1 cellular context compared by ENCODE assay signal in genomic region chr10:87095241-87095945, GRCh38.
TF ChIP-seq lines count a peak whose summit lies in the region.

No MANE protein-coding gene starts in this region.

TF ChIP-seq in GM12878, 131 proteins besides CTCF, POLR2A, EP300 and RAD21 (continues in another document):
- TF ChIP-seq IRF5 (IDR thresholded peaks at IDR 0.05; ENCODE audit: borderline replicate concordance) (no peak), MXI1 (IDR thresholded peaks at IDR 0.05; ENCODE audit: low read depth, low read length) (peak; percentile 97), SRF (IDR thresholded peaks at IDR 0.05; ENCODE audit: low read depth in 2 of 2, low read length in 2 of 2) (no peak), NRF1 (conservative IDR thresholded peaks at IDR 0.05; ENCODE audit: low read depth, low read length) (no peak), RB1 (IDR thresholded peaks at IDR 0.05; ENCODE audit: borderline replicate concordance) (peak; percentile 83), CREM (IDR thresholded peaks at IDR 0.05; ENCODE audit: low read depth) (peak; percentile 60), TAF1 (IDR thresholded peaks at IDR 0.05; ENCODE audit: borderline replicate concordance, low read depth, low read length) (peak; percentile 43; the same call in 1 of the 2 replicates), GABPA (IDR thresholded peaks at IDR 0.05; ENCODE audit: low read depth) (no peak), SP1 (IDR thresholded peaks at IDR 0.05; ENCODE audit: low read depth, low read length) (peak; percentile 77), YY1 (IDR thresholded peaks at IDR 0.05; ENCODE audit: low read depth, low read length) (0 out of 2 replicates have a peak, but pooled peaks have one; percentile 23), ELK1 (IDR thresholded peaks at IDR 0.05; ENCODE audit: low read depth, low read length) (no peak), SMAD5 (IDR thresholded peaks at IDR 0.05; ENCODE audit: low read depth) (0 out of 2 replicates have a peak, but pooled peaks have one; percentile 39), ZBTB33 (IDR thresholded peaks at IDR 0.05) (no peak), STAT1 (conservative IDR thresholded peaks at IDR 0.05) (0 out of 2 replicates have a peak, but pooled peaks have one; percentile 34), MYB (IDR thresholded peaks at IDR 0.05; ENCODE audit: borderline replicate concordance, low read depth, low read length) (no peak), IKZF2 (IDR thresholded peaks at IDR 0.05) (0 out of 4 replicates have a peak, but pooled peaks of 1 of the 2 experiments have one; percentile 29), KAT2A (conservative IDR thresholded peaks at IDR 0.05; ENCODE audit: control insufficient read depth, low read depth, low read length) (no peak), NFIC (IDR thresholded peaks at IDR 0.05; ENCODE audit: low read depth, low read length) (no peak), RBBP5 (conservative IDR thresholded peaks at IDR 0.05) (no peak), RUNX3 (IDR thresholded peaks at IDR 0.05; ENCODE audit: low read length) (peak; percentile 53), BMI1 (IDR thresholded peaks at IDR 0.05; ENCODE audit: borderline replicate concordance) (no peak), LARP7 (IDR thresholded peaks at IDR 0.05) (peak; percentile 97), STAT3 (IDR thresholded peaks at IDR 0.05; ENCODE audit: low read depth, low read length) (no peak), NBN (IDR thresholded peaks at IDR 0.05) (peak; percentile 61; the same call in 1 of the 2 replicates), ATF3 (IDR thresholded peaks at IDR 0.05; ENCODE audit: borderline replicate concordance, extremely low read depth, low read depth, low read length) (no peak), NFXL1 (IDR thresholded peaks at IDR 0.05; ENCODE audit: borderline replicate concordance) (no peak), TARDBP (IDR thresholded peaks at IDR 0.05; ENCODE audit: borderline replicate concordance) (no peak), ZNF274 (IDR thresholded peaks at IDR 0.05; ENCODE audit: insufficient read depth, insufficient read length) (no peak), CHD1 (IDR thresholded peaks at IDR 0.05; ENCODE audit: low read depth, low read length) (no peak), MTA3 (IDR thresholded peaks at IDR 0.05; ENCODE audit: borderline replicate concordance, low read length) (no peak), FOXK2 (IDR thresholded peaks at IDR 0.05) (no peak), HDAC6 (IDR thresholded peaks at IDR 0.05; ENCODE audit: unreplicated experiment) (no peak), MLLT1 (IDR thresholded peaks at IDR 0.05) (0 out of 2 replicates have a peak, but pooled peaks have one; percentile 6), GATAD2B (conservative IDR thresholded peaks at IDR 0.05; ENCODE audit: low read depth) (peak; percentile 95), REST (IDR thresholded peaks at IDR 0.05; ENCODE audit: low read depth, low read length) (no peak), ZNF622 (IDR thresholded peaks at IDR 0.05) (no peak), MEF2B (IDR thresholded peaks at IDR 0.05; ENCODE audit: partially characterized antibody, poor library complexity, severe bottlenecking) (peak; percentile 52), FOS (IDR thresholded peaks at IDR 0.05; ENCODE audit: borderline replicate concordance, extremely low read depth, insufficient read length) (no peak), BHLHE40 (IDR thresholded peaks at IDR 0.05; ENCODE audit: borderline replicate concordance in 1 of 2, low read depth in 2 of 2, low read length in 1 of 2) (peak; percentile 85 to 96), ZBED1 (IDR thresholded peaks at IDR 0.05; ENCODE audit: borderline replicate concordance) (no peak), BRCA1 (IDR thresholded peaks at IDR 0.05; ENCODE audit: low read depth, low read length) (0 out of 2 replicates have a peak, but pooled peaks have one; percentile 36), SUZ12 (IDR thresholded peaks at IDR 0.05; ENCODE audit: unreplicated experiment) (no peak), TCF3 (IDR thresholded peaks at IDR 0.05; ENCODE audit: borderline replicate concordance, insufficient read depth, low read depth, low read length) (no peak), ZNF217 (IDR thresholded peaks at IDR 0.05) (no peak), SMAD1 (IDR thresholded peaks at IDR 0.05; ENCODE audit: low read depth, partially characterized antibody) (no peak), EED (IDR thresholded peaks at IDR 0.05; ENCODE audit: low read depth) (0 out of 2 replicates have a peak, but pooled peaks have one; percentile 29), SREBF2 (IDR thresholded peaks at IDR 0.05; ENCODE audit: low read length) (no peak), ASH2L (IDR thresholded peaks at IDR 0.05; ENCODE audit: borderline replicate concordance, low read depth) (no peak), ZSCAN29 (IDR thresholded peaks at IDR 0.05) (peak; percentile 63; the same call in 1 of the 2 replicates), NR2F1 (conservative IDR thresholded peaks at IDR 0.05) (peak; percentile 81; the same call in 1 of the 2 replicates), TCF12 (IDR thresholded peaks at IDR 0.05; ENCODE audit: low read depth, low read length) (0 out of 2 replicates have a peak, but pooled peaks have one; percentile 41)
- TF ChIP-seq, protein P1, sequence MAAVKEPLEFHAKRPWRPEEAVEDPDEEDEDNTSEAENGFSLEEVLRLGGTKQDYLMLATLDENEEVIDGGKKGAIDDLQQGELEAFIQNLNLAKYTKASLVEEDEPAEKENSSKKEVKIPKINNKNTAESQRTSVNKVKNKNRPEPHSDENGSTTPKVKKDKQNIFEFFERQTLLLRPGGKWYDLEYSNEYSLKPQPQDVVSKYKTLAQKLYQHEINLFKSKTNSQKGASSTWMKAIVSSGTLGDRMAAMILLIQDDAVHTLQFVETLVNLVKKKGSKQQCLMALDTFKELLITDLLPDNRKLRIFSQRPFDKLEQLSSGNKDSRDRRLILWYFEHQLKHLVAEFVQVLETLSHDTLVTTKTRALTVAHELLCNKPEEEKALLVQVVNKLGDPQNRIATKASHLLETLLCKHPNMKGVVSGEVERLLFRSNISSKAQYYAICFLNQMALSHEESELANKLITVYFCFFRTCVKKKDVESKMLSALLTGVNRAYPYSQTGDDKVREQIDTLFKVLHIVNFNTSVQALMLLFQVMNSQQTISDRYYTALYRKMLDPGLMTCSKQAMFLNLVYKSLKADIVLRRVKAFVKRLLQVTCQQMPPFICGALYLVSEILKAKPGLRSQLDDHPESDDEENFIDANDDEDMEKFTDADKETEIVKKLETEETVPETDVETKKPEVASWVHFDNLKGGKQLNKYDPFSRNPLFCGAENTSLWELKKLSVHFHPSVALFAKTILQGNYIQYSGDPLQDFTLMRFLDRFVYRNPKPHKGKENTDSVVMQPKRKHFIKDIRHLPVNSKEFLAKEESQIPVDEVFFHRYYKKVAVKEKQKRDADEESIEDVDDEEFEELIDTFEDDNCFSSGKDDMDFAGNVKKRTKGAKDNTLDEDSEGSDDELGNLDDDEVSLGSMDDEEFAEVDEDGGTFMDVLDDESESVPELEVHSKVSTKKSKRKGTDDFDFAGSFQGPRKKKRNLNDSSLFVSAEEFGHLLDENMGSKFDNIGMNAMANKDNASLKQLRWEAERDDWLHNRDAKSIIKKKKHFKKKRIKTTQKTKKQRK (IDR thresholded peaks at IDR 0.05; ENCODE audit: low read depth, low read length): no peak
- TF ChIP-seq, protein P2, sequence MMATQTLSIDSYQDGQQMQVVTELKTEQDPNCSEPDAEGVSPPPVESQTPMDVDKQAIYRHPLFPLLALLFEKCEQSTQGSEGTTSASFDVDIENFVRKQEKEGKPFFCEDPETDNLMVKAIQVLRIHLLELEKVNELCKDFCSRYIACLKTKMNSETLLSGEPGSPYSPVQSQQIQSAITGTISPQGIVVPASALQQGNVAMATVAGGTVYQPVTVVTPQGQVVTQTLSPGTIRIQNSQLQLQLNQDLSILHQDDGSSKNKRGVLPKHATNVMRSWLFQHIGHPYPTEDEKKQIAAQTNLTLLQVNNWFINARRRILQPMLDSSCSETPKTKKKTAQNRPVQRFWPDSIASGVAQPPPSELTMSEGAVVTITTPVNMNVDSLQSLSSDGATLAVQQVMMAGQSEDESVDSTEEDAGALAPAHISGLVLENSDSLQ (IDR thresholded peaks at IDR 0.05): peak; percentile 17; the same call in 1 of the 2 replicates
- TF ChIP-seq, protein P3, sequence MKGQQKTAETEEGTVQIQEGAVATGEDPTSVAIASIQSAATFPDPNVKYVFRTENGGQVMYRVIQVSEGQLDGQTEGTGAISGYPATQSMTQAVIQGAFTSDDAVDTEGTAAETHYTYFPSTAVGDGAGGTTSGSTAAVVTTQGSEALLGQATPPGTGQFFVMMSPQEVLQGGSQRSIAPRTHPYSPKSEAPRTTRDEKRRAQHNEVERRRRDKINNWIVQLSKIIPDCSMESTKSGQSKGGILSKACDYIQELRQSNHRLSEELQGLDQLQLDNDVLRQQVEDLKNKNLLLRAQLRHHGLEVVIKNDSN (IDR thresholded peaks at IDR 0.05; ENCODE audit: borderline replicate concordance, extremely low read length, insufficient read depth, low read depth, low read length): peak; percentile 77
